20 cellular contexts compared by ENCODE assay signal in genomic region chr5:160303690-160304089, GRCh38. TPM values are rescaled to one million over a fixed set of nuclear protein-coding genes. Genes with fewer than 3 reads are reported as not detected.
"Had no signal": no experiment of that assay in that cellular context is flagged by ENCODE, and none has a peak within 500 bp of the region (broad histone marks: within the 10 kb centered on the region; RNA-seq: fewer than 3 reads in every experiment).

No MANE protein-coding gene starts in this region.

- H3K4me3 ChIP-seq: mucosa of descending colon, tibial nerve, uterus had no signal

- H3K27ac Mint-ChIP-seq: activated B cell treated with CpG ODN at 0.5 μM for 24 hours; activated CD8-positive, alpha-beta T cell treated with anti-CD3 and anti-CD28 coated beads, Interleukin-2, amount 10 ng/mL, durations not matched to agents 7 days and 5 days; activated naive CD8-positive, alpha-beta T cell treated with anti-CD3 and anti-CD28 coated beads, Interleukin-2, amount 10 ng/mL, durations not matched to agents 7 days and 5 days; activated T-cell treated with anti-CD3 and anti-CD28 coated beads, Interleukin-2, amount 50 U/mL, for 72 hours; dendritic cell treated with granulocyte-macrophage colony-stimulating factor and Interleukin-4, amounts not matched to agents 40 ng/mL and 50 ng/mL, for 4 days; stimulated activated memory B cell treated with anti-CD40 and anti-IgM and Interleukin-4, amounts not matched to agents 10 μg/mL and 1 μg/mL and 100 μg/mL, for 72 hours; T-helper 2 cell treated with Interferon-gamma antibody and Interleukin-4, amounts not matched to agents 5 μg/mL and 100 μg/mL, for 36 hours had no signal

- H3K9me3 Mint-ChIP-seq: activated B cell treated with CpG ODN at 0.5 μM for 24 hours; activated naive CD8-positive, alpha-beta T cell treated with anti-CD3 and anti-CD28 coated beads, Interleukin-2, amount 10 ng/mL, durations not matched to agents 7 days and 5 days; activated T-cell treated with anti-CD3 and anti-CD28 coated beads, Interleukin-2, amount 50 U/mL, for 72 hours; dendritic cell treated with granulocyte-macrophage colony-stimulating factor and Interleukin-4, amounts not matched to agents 40 ng/mL and 50 ng/mL, for 4 days; naive thymus-derived CD4-positive, alpha-beta T cell; stimulated activated memory B cell treated with anti-CD40 and anti-IgM and Interleukin-4, amounts not matched to agents 10 μg/mL and 1 μg/mL and 100 μg/mL, for 72 hours; T-helper 2 cell treated with Interferon-gamma antibody and Interleukin-4, amounts not matched to agents 5 μg/mL and 100 μg/mL, for 36 hours had no signal

- H3K27me3 ChIP-seq: tibial nerve, uterus had no signal

- H3K4me1 Mint-ChIP-seq: activated B cell treated with CpG ODN at 0.5 μM for 24 hours; activated naive CD8-positive, alpha-beta T cell treated with anti-CD3 and anti-CD28 coated beads, Interleukin-2, amount 10 ng/mL, durations not matched to agents 7 days and 5 days; naive thymus-derived CD4-positive, alpha-beta T cell; stimulated activated memory B cell treated with anti-CD40 and anti-IgM and Interleukin-4, amounts not matched to agents 10 μg/mL and 1 μg/mL and 100 μg/mL, for 72 hours had no signal

- H3K9me3 ChIP-seq: mucosa of descending colon, tibial nerve, uterus had no signal

- H3K36me3 ChIP-seq: tibial nerve, uterus had no signal

- H3K4me1 ChIP-seq: tibial nerve, uterus had no signal

- FAIRE-seq: frontal cortex had no signal

- DNase-seq: activated B cell treated with CpG ODN at 0.5 μM for 24 hours; activated CD4-positive, alpha-beta T cell treated with anti-CD3 and anti-CD28 coated beads for 48 hours; activated CD8-positive, alpha-beta memory T cell treated with anti-CD3 and anti-CD28 coated beads, Interleukin-2, amount 50 U/mL, for 48 hours; activated CD8-positive, alpha-beta T cell treated with anti-CD3 and anti-CD28 coated beads, Interleukin-2, amount 10 ng/mL, durations not matched to agents 7 days and 5 days; activated gamma-delta T cell treated with Interleukin-2 at 50 U/mL for 16 hours; activated naive CD8-positive, alpha-beta T cell treated with anti-CD3 and anti-CD28 coated beads, Interleukin-2, amount 10 ng/mL, durations not matched to agents 7 days and 5 days; activated T-cell treated with anti-CD3 and anti-CD28 coated beads, Interleukin-2, amount 50 U/mL, for 72 hours; aorta; islet precursor cell; mammary epithelial cell; mucosa of descending colon; naive thymus-derived CD4-positive, alpha-beta T cell; posterior cingulate gyrus; stimulated activated CD4-positive, alpha-beta T cell treated with anti-CD3 and anti-CD28 coated beads, Interleukin-2, amount 100 ng/mL, for 48 hours; uterus had no signal

- H3K27ac ChIP-seq: tibial nerve, uterus had no signal

- H3K4me3 Mint-ChIP-seq: activated B cell treated with CpG ODN at 0.5 μM for 24 hours; activated CD8-positive, alpha-beta T cell treated with anti-CD3 and anti-CD28 coated beads, Interleukin-2, amount 10 ng/mL, durations not matched to agents 7 days and 5 days; activated naive CD8-positive, alpha-beta T cell treated with anti-CD3 and anti-CD28 coated beads, Interleukin-2, amount 10 ng/mL, durations not matched to agents 7 days and 5 days; activated T-cell treated with anti-CD3 and anti-CD28 coated beads, Interleukin-2, amount 50 U/mL, for 72 hours; dendritic cell treated with granulocyte-macrophage colony-stimulating factor and Interleukin-4, amounts not matched to agents 40 ng/mL and 50 ng/mL, for 4 days; naive thymus-derived CD4-positive, alpha-beta T cell; stimulated activated memory B cell treated with anti-CD40 and anti-IgM and Interleukin-4, amounts not matched to agents 10 μg/mL and 1 μg/mL and 100 μg/mL, for 72 hours; T-helper 2 cell treated with Interferon-gamma antibody and Interleukin-4, amounts not matched to agents 5 μg/mL and 100 μg/mL, for 36 hours had no signal

- ATAC-seq: activated CD8-positive, alpha-beta T cell treated with anti-CD3 and anti-CD28 coated beads, Interleukin-2, amount 10 ng/mL, durations not matched to agents 7 days and 5 days; activated T-cell treated with anti-CD3 and anti-CD28 coated beads, Interleukin-2, amount 50 U/mL, for 72 hours; mucosa of descending colon; naive thymus-derived CD4-positive, alpha-beta T cell; stimulated activated memory B cell treated with anti-CD40 and anti-IgM and Interleukin-4, amounts not matched to agents 10 μg/mL and 1 μg/mL and 100 μg/mL, for 72 hours had no signal

- H3K36me3 Mint-ChIP-seq: activated naive CD8-positive, alpha-beta T cell treated with anti-CD3 and anti-CD28 coated beads, Interleukin-2, amount 10 ng/mL, durations not matched to agents 7 days and 5 days; naive thymus-derived CD4-positive, alpha-beta T cell; stimulated activated memory B cell treated with anti-CD40 and anti-IgM and Interleukin-4, amounts not matched to agents 10 μg/mL and 1 μg/mL and 100 μg/mL, for 72 hours had no signal

RNA-seq across cellular contexts. Expression of gene CCNJL, which starts 8.7 kb away (rescaled TPM):
- total RNA-seq: activated T-cell treated with anti-CD3 and anti-CD28 coated beads, Interleukin-2, amount 50 U/mL, for 72 hours had no signal
